In genomic region chr7:44646921-44647636, GRCh38 we compare ENCODE assay signal across 14 cellular contexts.
"Had no signal": no experiment of that assay in that cellular context is flagged by ENCODE, and none has a peak within 500 bp of the region (broad histone marks: within the 10 kb centered on the region; RNA-seq: fewer than 3 reads in every experiment).

No MANE protein-coding gene starts in this region.

- H3K27ac ChIP-seq: ascending aorta, neural progenitor cell, pancreas had no signal

- H3K9me3 Mint-ChIP-seq: activated B cell treated with CpG ODN at 0.5 μM for 24 hours; activated CD4-positive, alpha-beta T cell treated with anti-CD3 and anti-CD28 coated beads, Interleukin-2, amount 10 ng/mL, durations not matched to agents 24 days and 14 days; activated naive CD8-positive, alpha-beta T cell treated with anti-CD3 and anti-CD28 coated beads, Interleukin-2, amount 10 ng/mL, durations not matched to agents 7 days and 5 days; mesothelial cell of epicardium; neural progenitor cell; stimulated activated memory B cell treated with anti-CD40 and anti-IgM and Interleukin-4, amounts not matched to agents 10 μg/mL and 1 μg/mL and 100 μg/mL, for 72 hours; type B pancreatic cell had no signal

- H3K4me1 ChIP-seq: ascending aorta, neural progenitor cell, pancreas had no signal

- H3K27me3 Mint-ChIP-seq: activated B cell treated with CpG ODN at 0.5 μM for 24 hours; activated CD4-positive, alpha-beta T cell treated with anti-CD3 and anti-CD28 coated beads, Interleukin-2, amount 10 ng/mL, durations not matched to agents 24 days and 14 days; activated naive CD8-positive, alpha-beta T cell treated with anti-CD3 and anti-CD28 coated beads, Interleukin-2, amount 10 ng/mL, durations not matched to agents 7 days and 5 days; stimulated activated memory B cell treated with anti-CD40 and anti-IgM and Interleukin-4, amounts not matched to agents 10 μg/mL and 1 μg/mL and 100 μg/mL, for 72 hours; type B pancreatic cell had no signal

- ATAC-seq: heart right ventricle; pancreas; stimulated activated memory B cell treated with anti-CD40 and anti-IgM and Interleukin-4, amounts not matched to agents 10 μg/mL and 1 μg/mL and 100 μg/mL, for 72 hours had no signal

- H3K4me3 ChIP-seq: ascending aorta, heart right ventricle, neural progenitor cell, pancreas had no signal

- DNase-seq: activated B cell treated with CpG ODN at 0.5 μM for 24 hours; activated gamma-delta T cell; activated naive CD8-positive, alpha-beta T cell treated with anti-CD3 and anti-CD28 coated beads, Interleukin-2, amount 10 ng/mL, durations not matched to agents 7 days and 5 days; foreskin melanocyte; heart right ventricle; pancreas; small intestine; substantia nigra had no signal

- H3K4me1 Mint-ChIP-seq: mesothelial cell of epicardium, neural progenitor cell had no signal

- H3K36me3 ChIP-seq: neural progenitor cell had no signal

- H3K27me3 ChIP-seq: ascending aorta, heart right ventricle, neural progenitor cell, pancreas had no signal

- H3K9me3 ChIP-seq: ascending aorta, heart right ventricle, pancreas had no signal

- H3K9ac ChIP-seq: neural progenitor cell had no signal

- H3K4me3 Mint-ChIP-seq: activated B cell treated with CpG ODN at 0.5 μM for 24 hours; activated CD4-positive, alpha-beta T cell treated with anti-CD3 and anti-CD28 coated beads, Interleukin-2, amount 10 ng/mL, durations not matched to agents 24 days and 14 days; activated naive CD8-positive, alpha-beta T cell treated with anti-CD3 and anti-CD28 coated beads, Interleukin-2, amount 10 ng/mL, durations not matched to agents 7 days and 5 days; mesothelial cell of epicardium; neural progenitor cell; stimulated activated memory B cell treated with anti-CD40 and anti-IgM and Interleukin-4, amounts not matched to agents 10 μg/mL and 1 μg/mL and 100 μg/mL, for 72 hours; type B pancreatic cell had no signal

- H3K27ac Mint-ChIP-seq: activated B cell treated with CpG ODN at 0.5 μM for 24 hours; activated CD4-positive, alpha-beta T cell treated with anti-CD3 and anti-CD28 coated beads, Interleukin-2, amount 10 ng/mL, durations not matched to agents 24 days and 14 days; mesothelial cell of epicardium; neural progenitor cell; stimulated activated memory B cell treated with anti-CD40 and anti-IgM and Interleukin-4, amounts not matched to agents 10 μg/mL and 1 μg/mL and 100 μg/mL, for 72 hours; type B pancreatic cell had no signal
